In genomic region chr10:12333382-12334185, GRCh38 we compare ENCODE assay signal across 1 cellular context.
TF ChIP-seq lines count a peak whose summit lies in the region.

No MANE protein-coding gene starts in this region.

TF ChIP-seq in GM12878, 131 proteins besides CTCF, POLR2A, EP300 and RAD21 (continued from another document and continues in another):
- TF ChIP-seq ELK1 (IDR thresholded peaks at IDR 0.05; ENCODE audit: low read depth, low read length) (no peak), RUNX3 (IDR thresholded peaks at IDR 0.05; ENCODE audit: low read length) (peak; percentile 82), NFIC (IDR thresholded peaks at IDR 0.05; ENCODE audit: low read depth, low read length) (peak; percentile 81; the same call in 1 of the 2 replicates), SPI1 (IDR thresholded peaks at IDR 0.05; ENCODE audit: borderline replicate concordance, insufficient read depth, low read depth, low read length) (no peak), MLLT1 (IDR thresholded peaks at IDR 0.05) (0 out of 2 replicates have a peak, but pooled peaks have one; percentile 19), MXI1 (IDR thresholded peaks at IDR 0.05; ENCODE audit: low read depth, low read length) (peak; percentile 46; the same call in 1 of the 2 replicates), RELB (IDR thresholded peaks at IDR 0.05; ENCODE audit: low read depth) (peak; percentile 54; the same call in 1 of the 2 replicates), MTA3 (IDR thresholded peaks at IDR 0.05; ENCODE audit: borderline replicate concordance, low read length) (peak; percentile 79), ESRRA (IDR thresholded peaks at IDR 0.05; ENCODE audit: low read length) (no peak), CBX5 (IDR thresholded peaks at IDR 0.05; ENCODE audit: low read depth) (0 out of 2 replicates have a peak, but pooled peaks have one; percentile 46), RBBP5 (conservative IDR thresholded peaks at IDR 0.05) (no peak), PML (IDR thresholded peaks at IDR 0.05; ENCODE audit: low read length) (no peak; the same call in 1 of the 2 replicates), ATF7 (IDR thresholded peaks at IDR 0.05; ENCODE audit: low read depth) (peak; percentile 50; the same call in 1 of the 2 replicates), CBFB (IDR thresholded peaks at IDR 0.05; ENCODE audit: low read depth) (peak; percentile 53; the same call in 1 of the 2 replicates), PAX5 (IDR thresholded peaks at IDR 0.05; ENCODE audit: borderline replicate concordance, low read depth, low read length) (peak; percentile 13; the same call in 1 of the 2 replicates), ZNF274 (IDR thresholded peaks at IDR 0.05; ENCODE audit: insufficient read depth, insufficient read length) (no peak), MEF2A (IDR thresholded peaks at IDR 0.05; ENCODE audit: insufficient read depth, low read depth, low read length) (peak; percentile 33; the same call in 1 of the 2 replicates), MTA2 (IDR thresholded peaks at IDR 0.05; ENCODE audit: low read depth) (peak; percentile 54), YY1 (IDR thresholded peaks at IDR 0.05; ENCODE audit: low read depth, low read length) (no peak), JUNB (IDR thresholded peaks at IDR 0.05) (peak; percentile 86), IKZF2 (IDR thresholded peaks at IDR 0.05) (peak; percentile 75 to 83), PBX3 (IDR thresholded peaks at IDR 0.05; ENCODE audit: insufficient replicate concordance, low read depth, low read length) (no peak), SREBF1 (IDR thresholded peaks at IDR 0.05; ENCODE audit: low read length) (no peak), NR2F1 (conservative IDR thresholded peaks at IDR 0.05) (no peak), MEF2B (IDR thresholded peaks at IDR 0.05; ENCODE audit: partially characterized antibody, poor library complexity, severe bottlenecking) (peak; percentile 65), WRNIP1 (IDR thresholded peaks at IDR 0.05; ENCODE audit: borderline replicate concordance, low read depth, low read length) (0 out of 2 replicates have a peak, but pooled peaks have one; percentile 63), ETV6 (conservative IDR thresholded peaks at IDR 0.05 in 1 of 2, IDR thresholded peaks at IDR 0.05 in 1 of 2; ENCODE audit: borderline replicate concordance in 1 of 2, low read depth in 1 of 2) (no peak; a peak in 2 of 4 replicates), IKZF1 (conservative IDR thresholded peaks at IDR 0.05) (peak; percentile 73), SMC3 (IDR thresholded peaks at IDR 0.05; ENCODE audit: borderline replicate concordance, low read length) (no peak; the same call in 1 of the 2 replicates), EED (IDR thresholded peaks at IDR 0.05; ENCODE audit: low read depth) (peak; percentile 97), HSF1 (IDR thresholded peaks at IDR 0.05; ENCODE audit: low read depth, low read length) (no peak), HDAC2 (IDR thresholded peaks at IDR 0.05) (no peak), BCL11A (IDR thresholded peaks at IDR 0.05; ENCODE audit: low read depth, low read length) (peak; percentile 38; the same call in 1 of the 2 replicates), SKIL (IDR thresholded peaks at IDR 0.05; ENCODE audit: low read depth, poor library complexity, severe bottlenecking) (no peak), TAF1 (IDR thresholded peaks at IDR 0.05; ENCODE audit: borderline replicate concordance, low read depth, low read length) (no peak), BACH1 (IDR thresholded peaks at IDR 0.05; ENCODE audit: borderline replicate concordance) (no peak), ZBTB11 (CRISPR knock-in tag; IDR thresholded peaks at IDR 0.05) (no peak), ZBED1 (IDR thresholded peaks at IDR 0.05; ENCODE audit: borderline replicate concordance) (peak; percentile 48; the same call in 1 of the 2 replicates), ZNF217 (IDR thresholded peaks at IDR 0.05) (no peak), CUX1 (IDR thresholded peaks at IDR 0.05; ENCODE audit: insufficient replicate concordance, low read depth, low read length) (no peak), CREM (IDR thresholded peaks at IDR 0.05; ENCODE audit: low read depth) (peak; percentile 55), BMI1 (IDR thresholded peaks at IDR 0.05; ENCODE audit: borderline replicate concordance) (no peak), GATAD2B (conservative IDR thresholded peaks at IDR 0.05; ENCODE audit: low read depth) (no peak), DPF2 (IDR thresholded peaks at IDR 0.05) (0 out of 2 replicates have a peak, but pooled peaks have one; percentile 38), ZNF384 (IDR thresholded peaks at IDR 0.05; ENCODE audit: borderline replicate concordance, low read depth, low read length) (no peak), RB1 (IDR thresholded peaks at IDR 0.05; ENCODE audit: borderline replicate concordance) (no peak), FOXM1 (IDR thresholded peaks at IDR 0.05; ENCODE audit: low read depth, low read length) (peak; percentile 86; the same call in 1 of the 2 replicates), NBN (IDR thresholded peaks at IDR 0.05) (no peak)
